Comparison of ENCODE assay signal across 1 cellular context in the genomic region with DNA sequence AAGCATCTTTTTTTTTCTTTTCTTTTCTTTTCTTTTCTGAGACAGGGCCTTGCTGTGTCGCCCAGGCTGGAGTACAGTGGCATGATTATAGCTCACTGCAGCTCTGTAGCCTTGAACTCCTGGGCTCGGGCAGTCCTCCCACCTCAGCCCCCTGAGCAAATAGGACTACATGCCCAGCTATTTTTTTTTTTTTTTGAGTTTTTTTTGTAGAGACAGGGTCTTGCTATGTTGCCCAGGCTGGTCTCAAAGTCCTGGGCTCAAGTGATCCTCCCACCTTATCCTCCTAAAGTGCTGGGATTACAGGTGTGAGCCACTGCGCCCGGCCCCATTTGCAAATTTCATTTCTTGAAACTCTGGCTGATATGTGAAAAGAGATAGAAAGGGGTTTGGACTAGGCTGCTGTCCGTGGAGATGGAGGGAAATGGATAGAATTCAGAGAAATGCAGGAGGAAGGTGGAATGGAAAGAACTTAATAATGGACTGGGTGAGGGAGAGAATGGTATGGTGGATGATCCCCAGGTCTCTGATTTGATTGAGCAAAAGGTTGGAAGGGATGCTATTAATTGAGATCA.
TF ChIP-seq lines count a peak whose summit lies in the region.

No MANE protein-coding gene starts in this region.

TF ChIP-seq in HepG2, 621 proteins besides CTCF, POLR2A, EP300 and RAD21 (continued from another document and continues in another):
- TF ChIP-seq ERF (CRISPR knock-in tag; IDR thresholded peaks at IDR 0.05) (no peak), FOXC1 (CRISPR knock-in tag; IDR thresholded peaks at IDR 0.05; ENCODE audit: borderline replicate concordance) (no peak), MIER3 (CRISPR knock-in tag; IDR thresholded peaks at IDR 0.05; ENCODE audit: borderline replicate concordance) (no peak), ZNF75D (CRISPR knock-in tag; IDR thresholded peaks at IDR 0.05; ENCODE audit: borderline replicate concordance) (no peak), POGZ (CRISPR knock-in tag; IDR thresholded peaks at IDR 0.05) (peak; percentile 70), ZBED4 (CRISPR knock-in tag; IDR thresholded peaks at IDR 0.05; ENCODE audit: borderline replicate concordance) (no peak), CSRNP1 (CRISPR knock-in tag; IDR thresholded peaks at IDR 0.05) (no peak), IRF2 (CRISPR knock-in tag; IDR thresholded peaks at IDR 0.05) (no peak), AKNA (CRISPR knock-in tag; IDR thresholded peaks at IDR 0.05; ENCODE audit: borderline replicate concordance) (no peak), ELF1 (CRISPR knock-in tag; IDR thresholded peaks at IDR 0.05) (no peak), HIC2 (CRISPR knock-in tag; IDR thresholded peaks at IDR 0.05; ENCODE audit: low read depth) (no peak), ZNF335 (CRISPR knock-in tag; IDR thresholded peaks at IDR 0.05) (no peak), RCOR2 (CRISPR knock-in tag; IDR thresholded peaks at IDR 0.05) (0 out of 2 replicates have a peak, but pooled peaks have one; percentile 52), ZNF790 (CRISPR knock-in tag; IDR thresholded peaks at IDR 0.05; ENCODE audit: borderline replicate concordance) (no peak), ZNF749 (CRISPR knock-in tag; IDR thresholded peaks at IDR 0.05; ENCODE audit: borderline replicate concordance) (no peak), ZNF296 (CRISPR knock-in tag; conservative IDR thresholded peaks at IDR 0.05) (no peak), ZBTB7A (CRISPR knock-in tag; IDR thresholded peaks at IDR 0.05) (no peak), KAT7 (CRISPR knock-in tag; IDR thresholded peaks at IDR 0.05; ENCODE audit: borderline replicate concordance) (no peak), ZNF446 (CRISPR knock-in tag; IDR thresholded peaks at IDR 0.05) (no peak), PAXIP1 (CRISPR knock-in tag; conservative IDR thresholded peaks at IDR 0.05) (peak; percentile 65; the same call in 1 of the 2 replicates), CBX1 (IDR thresholded peaks at IDR 0.05; ENCODE audit: low read depth) (no peak), ZFP1 (CRISPR knock-in tag; IDR thresholded peaks at IDR 0.05) (no peak), ZSCAN12 (CRISPR knock-in tag; IDR thresholded peaks at IDR 0.05) (no peak), FOXA3 (CRISPR knock-in tag; IDR thresholded peaks at IDR 0.05) (no peak), SOX5 (CRISPR knock-in tag; IDR thresholded peaks at IDR 0.05; ENCODE audit: borderline replicate concordance) (no peak), ZNF780A (CRISPR knock-in tag; IDR thresholded peaks at IDR 0.05) (no peak), ZNF263 (CRISPR knock-in tag; IDR thresholded peaks at IDR 0.05) (peak; percentile 88)
- TF ChIP-seq, protein P1, sequence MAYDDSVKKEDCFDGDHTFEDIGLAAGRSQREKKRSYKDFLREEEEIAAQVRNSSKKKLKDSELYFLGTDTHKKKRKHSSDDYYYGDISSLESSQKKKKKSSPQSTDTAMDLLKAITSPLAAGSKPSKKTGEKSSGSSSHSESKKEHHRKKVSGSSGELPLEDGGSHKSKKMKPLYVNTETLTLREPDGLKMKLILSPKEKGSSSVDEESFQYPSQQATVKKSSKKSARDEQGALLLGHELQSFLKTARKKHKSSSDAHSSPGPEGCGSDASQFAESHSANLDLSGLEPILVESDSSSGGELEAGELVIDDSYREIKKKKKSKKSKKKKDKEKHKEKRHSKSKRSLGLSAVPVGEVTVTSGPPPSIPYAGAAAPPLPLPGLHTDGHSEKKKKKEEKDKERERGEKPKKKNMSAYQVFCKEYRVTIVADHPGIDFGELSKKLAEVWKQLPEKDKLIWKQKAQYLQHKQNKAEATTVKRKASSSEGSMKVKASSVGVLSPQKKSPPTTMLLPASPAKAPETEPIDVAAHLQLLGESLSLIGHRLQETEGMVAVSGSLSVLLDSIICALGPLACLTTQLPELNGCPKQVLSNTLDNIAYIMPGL (CRISPR knock-in tag; IDR thresholded peaks at IDR 0.05; ENCODE audit: borderline replicate concordance in 1 of 2, low read depth in 1 of 2): no peak
- TF ChIP-seq, protein P2, sequence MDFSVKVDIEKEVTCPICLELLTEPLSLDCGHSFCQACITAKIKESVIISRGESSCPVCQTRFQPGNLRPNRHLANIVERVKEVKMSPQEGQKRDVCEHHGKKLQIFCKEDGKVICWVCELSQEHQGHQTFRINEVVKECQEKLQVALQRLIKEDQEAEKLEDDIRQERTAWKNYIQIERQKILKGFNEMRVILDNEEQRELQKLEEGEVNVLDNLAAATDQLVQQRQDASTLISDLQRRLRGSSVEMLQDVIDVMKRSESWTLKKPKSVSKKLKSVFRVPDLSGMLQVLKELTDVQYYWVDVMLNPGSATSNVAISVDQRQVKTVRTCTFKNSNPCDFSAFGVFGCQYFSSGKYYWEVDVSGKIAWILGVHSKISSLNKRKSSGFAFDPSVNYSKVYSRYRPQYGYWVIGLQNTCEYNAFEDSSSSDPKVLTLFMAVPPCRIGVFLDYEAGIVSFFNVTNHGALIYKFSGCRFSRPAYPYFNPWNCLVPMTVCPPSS (IDR thresholded peaks at IDR 0.05): no peak
- TF ChIP-seq, protein P3, sequence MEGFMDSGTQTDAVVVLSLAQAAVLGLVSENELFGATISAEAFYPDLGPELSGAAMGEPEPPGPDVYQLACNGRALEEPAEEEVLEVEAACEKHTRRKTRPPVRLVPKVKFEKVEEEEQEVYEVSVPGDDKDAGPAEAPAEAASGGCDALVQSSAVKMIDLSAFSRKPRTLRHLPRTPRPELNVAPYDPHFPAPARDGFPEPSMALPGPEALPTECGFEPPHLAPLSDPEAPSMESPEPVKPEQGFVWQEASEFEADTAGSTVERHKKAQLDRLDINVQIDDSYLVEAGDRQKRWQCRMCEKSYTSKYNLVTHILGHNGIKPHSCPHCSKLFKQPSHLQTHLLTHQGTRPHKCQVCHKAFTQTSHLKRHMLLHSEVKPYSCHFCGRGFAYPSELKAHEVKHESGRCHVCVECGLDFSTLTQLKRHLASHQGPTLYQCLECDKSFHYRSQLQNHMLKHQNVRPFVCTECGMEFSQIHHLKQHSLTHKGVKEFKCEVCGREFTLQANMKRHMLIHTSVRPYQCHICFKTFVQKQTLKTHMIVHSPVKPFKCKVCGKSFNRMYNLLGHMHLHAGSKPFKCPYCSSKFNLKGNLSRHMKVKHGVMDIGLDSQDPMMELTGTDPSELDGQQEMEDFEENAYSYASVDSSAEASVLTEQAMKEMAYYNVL (CRISPR knock-in tag; IDR thresholded peaks at IDR 0.05; ENCODE audit: borderline replicate concordance): no peak
- TF ChIP-seq, protein P4, sequence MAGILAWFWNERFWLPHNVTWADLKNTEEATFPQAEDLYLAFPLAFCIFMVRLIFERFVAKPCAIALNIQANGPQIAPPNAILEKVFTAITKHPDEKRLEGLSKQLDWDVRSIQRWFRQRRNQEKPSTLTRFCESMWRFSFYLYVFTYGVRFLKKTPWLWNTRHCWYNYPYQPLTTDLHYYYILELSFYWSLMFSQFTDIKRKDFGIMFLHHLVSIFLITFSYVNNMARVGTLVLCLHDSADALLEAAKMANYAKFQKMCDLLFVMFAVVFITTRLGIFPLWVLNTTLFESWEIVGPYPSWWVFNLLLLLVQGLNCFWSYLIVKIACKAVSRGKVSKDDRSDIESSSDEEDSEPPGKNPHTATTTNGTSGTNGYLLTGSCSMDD (CRISPR knock-in tag; IDR thresholded peaks at IDR 0.05): no peak
